In the genomic region with DNA sequence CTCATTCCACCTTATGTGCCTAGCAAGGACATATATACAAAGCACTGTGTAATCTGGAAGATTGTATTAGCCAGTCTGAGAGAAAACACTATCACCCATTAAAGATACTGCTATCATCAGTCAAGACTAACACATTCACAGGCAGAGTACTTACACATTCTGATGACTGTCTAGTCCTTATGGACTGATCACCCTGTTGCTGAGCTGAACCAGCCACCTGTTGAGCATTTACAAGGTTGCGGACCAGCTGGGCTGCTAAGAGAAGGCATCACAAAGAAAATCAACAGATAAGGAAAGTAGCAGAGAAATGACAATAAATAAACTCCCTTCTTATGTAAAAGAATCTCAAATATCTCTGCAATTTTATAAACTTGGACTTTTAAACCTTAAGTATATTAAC, we compare ENCODE assay signal across 1 cellular context.
TF ChIP-seq lines count a peak whose summit lies in the region.

No MANE protein-coding gene starts in this region.

TF ChIP-seq in K562, 482 proteins besides CTCF, POLR2A, EP300 and RAD21:
- TF ChIP-seq YBX1 (IDR thresholded peaks at IDR 0.05) (no peak), KDM1A (IDR thresholded peaks at IDR 0.05) (no peak), PURB (CRISPR knock-in tag; IDR thresholded peaks at IDR 0.05; ENCODE audit: low read depth) (no peak), ATF7 (IDR thresholded peaks at IDR 0.05) (no peak), FOXM1 (IDR thresholded peaks at IDR 0.05; ENCODE audit: low read depth) (no peak), FOXM1 (CRISPR knock-in tag; IDR thresholded peaks at IDR 0.05; ENCODE audit: low read depth) (no peak), SIN3B (IDR thresholded peaks at IDR 0.05; ENCODE audit: low read depth) (no peak), JUN (IDR thresholded peaks at IDR 0.05; ENCODE audit: borderline replicate concordance, low read depth, low read length) (no peak), JUN (CRISPR knock-in tag; IDR thresholded peaks at IDR 0.05; ENCODE audit: borderline replicate concordance) (no peak), ZNF696 (CRISPR knock-in tag; conservative IDR thresholded peaks at IDR 0.05) (no peak), ZNF24 (IDR thresholded peaks at IDR 0.05) (no peak), ESRRA (IDR thresholded peaks at IDR 0.05; ENCODE audit: borderline replicate concordance, low read depth) (no peak), MEF2A (IDR thresholded peaks at IDR 0.05; ENCODE audit: control insufficient read depth, low read depth, low read length) (no peak)
- TF ChIP-seq, protein P1, sequence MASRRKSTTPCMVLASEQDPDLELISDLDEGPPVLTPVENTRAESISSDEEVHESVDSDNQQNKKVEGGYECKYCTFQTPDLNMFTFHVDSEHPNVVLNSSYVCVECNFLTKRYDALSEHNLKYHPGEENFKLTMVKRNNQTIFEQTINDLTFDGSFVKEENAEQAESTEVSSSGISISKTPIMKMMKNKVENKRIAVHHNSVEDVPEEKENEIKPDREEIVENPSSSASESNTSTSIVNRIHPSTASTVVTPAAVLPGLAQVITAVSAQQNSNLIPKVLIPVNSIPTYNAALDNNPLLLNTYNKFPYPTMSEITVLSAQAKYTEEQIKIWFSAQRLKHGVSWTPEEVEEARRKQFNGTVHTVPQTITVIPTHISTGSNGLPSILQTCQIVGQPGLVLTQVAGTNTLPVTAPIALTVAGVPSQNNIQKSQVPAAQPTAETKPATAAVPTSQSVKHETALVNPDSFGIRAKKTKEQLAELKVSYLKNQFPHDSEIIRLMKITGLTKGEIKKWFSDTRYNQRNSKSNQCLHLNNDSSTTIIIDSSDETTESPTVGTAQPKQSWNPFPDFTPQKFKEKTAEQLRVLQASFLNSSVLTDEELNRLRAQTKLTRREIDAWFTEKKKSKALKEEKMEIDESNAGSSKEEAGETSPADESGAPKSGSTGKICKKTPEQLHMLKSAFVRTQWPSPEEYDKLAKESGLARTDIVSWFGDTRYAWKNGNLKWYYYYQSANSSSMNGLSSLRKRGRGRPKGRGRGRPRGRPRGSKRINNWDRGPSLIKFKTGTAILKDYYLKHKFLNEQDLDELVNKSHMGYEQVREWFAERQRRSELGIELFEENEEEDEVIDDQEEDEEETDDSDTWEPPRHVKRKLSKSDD (conservative IDR thresholded peaks at IDR 0.05; ENCODE audit: low read length), result no peak
- TF ChIP-seq, protein P2, sequence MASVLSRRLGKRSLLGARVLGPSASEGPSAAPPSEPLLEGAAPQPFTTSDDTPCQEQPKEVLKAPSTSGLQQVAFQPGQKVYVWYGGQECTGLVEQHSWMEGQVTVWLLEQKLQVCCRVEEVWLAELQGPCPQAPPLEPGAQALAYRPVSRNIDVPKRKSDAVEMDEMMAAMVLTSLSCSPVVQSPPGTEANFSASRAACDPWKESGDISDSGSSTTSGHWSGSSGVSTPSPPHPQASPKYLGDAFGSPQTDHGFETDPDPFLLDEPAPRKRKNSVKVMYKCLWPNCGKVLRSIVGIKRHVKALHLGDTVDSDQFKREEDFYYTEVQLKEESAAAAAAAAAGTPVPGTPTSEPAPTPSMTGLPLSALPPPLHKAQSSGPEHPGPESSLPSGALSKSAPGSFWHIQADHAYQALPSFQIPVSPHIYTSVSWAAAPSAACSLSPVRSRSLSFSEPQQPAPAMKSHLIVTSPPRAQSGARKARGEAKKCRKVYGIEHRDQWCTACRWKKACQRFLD (CRISPR knock-in tag; IDR thresholded peaks at IDR 0.05), result no peak
- TF ChIP-seq, protein P3, sequence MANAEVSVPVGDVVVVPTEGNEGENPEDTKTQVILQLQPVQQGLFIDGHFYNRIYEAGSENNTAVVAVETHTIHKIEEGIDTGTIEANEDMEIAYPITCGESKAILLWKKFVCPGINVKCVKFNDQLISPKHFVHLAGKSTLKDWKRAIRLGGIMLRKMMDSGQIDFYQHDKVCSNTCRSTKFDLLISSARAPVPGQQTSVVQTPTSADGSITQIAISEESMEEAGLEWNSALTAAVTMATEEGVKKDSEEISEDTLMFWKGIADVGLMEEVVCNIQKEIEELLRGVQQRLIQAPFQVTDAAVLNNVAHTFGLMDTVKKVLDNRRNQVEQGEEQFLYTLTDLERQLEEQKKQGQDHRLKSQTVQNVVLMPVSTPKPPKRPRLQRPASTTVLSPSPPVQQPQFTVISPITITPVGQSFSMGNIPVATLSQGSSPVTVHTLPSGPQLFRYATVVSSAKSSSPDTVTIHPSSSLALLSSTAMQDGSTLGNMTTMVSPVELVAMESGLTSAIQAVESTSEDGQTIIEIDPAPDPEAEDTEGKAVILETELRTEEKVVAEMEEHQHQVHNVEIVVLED (CRISPR knock-in tag; IDR thresholded peaks at IDR 0.05), result no peak
- TF ChIP-seq, protein P4, sequence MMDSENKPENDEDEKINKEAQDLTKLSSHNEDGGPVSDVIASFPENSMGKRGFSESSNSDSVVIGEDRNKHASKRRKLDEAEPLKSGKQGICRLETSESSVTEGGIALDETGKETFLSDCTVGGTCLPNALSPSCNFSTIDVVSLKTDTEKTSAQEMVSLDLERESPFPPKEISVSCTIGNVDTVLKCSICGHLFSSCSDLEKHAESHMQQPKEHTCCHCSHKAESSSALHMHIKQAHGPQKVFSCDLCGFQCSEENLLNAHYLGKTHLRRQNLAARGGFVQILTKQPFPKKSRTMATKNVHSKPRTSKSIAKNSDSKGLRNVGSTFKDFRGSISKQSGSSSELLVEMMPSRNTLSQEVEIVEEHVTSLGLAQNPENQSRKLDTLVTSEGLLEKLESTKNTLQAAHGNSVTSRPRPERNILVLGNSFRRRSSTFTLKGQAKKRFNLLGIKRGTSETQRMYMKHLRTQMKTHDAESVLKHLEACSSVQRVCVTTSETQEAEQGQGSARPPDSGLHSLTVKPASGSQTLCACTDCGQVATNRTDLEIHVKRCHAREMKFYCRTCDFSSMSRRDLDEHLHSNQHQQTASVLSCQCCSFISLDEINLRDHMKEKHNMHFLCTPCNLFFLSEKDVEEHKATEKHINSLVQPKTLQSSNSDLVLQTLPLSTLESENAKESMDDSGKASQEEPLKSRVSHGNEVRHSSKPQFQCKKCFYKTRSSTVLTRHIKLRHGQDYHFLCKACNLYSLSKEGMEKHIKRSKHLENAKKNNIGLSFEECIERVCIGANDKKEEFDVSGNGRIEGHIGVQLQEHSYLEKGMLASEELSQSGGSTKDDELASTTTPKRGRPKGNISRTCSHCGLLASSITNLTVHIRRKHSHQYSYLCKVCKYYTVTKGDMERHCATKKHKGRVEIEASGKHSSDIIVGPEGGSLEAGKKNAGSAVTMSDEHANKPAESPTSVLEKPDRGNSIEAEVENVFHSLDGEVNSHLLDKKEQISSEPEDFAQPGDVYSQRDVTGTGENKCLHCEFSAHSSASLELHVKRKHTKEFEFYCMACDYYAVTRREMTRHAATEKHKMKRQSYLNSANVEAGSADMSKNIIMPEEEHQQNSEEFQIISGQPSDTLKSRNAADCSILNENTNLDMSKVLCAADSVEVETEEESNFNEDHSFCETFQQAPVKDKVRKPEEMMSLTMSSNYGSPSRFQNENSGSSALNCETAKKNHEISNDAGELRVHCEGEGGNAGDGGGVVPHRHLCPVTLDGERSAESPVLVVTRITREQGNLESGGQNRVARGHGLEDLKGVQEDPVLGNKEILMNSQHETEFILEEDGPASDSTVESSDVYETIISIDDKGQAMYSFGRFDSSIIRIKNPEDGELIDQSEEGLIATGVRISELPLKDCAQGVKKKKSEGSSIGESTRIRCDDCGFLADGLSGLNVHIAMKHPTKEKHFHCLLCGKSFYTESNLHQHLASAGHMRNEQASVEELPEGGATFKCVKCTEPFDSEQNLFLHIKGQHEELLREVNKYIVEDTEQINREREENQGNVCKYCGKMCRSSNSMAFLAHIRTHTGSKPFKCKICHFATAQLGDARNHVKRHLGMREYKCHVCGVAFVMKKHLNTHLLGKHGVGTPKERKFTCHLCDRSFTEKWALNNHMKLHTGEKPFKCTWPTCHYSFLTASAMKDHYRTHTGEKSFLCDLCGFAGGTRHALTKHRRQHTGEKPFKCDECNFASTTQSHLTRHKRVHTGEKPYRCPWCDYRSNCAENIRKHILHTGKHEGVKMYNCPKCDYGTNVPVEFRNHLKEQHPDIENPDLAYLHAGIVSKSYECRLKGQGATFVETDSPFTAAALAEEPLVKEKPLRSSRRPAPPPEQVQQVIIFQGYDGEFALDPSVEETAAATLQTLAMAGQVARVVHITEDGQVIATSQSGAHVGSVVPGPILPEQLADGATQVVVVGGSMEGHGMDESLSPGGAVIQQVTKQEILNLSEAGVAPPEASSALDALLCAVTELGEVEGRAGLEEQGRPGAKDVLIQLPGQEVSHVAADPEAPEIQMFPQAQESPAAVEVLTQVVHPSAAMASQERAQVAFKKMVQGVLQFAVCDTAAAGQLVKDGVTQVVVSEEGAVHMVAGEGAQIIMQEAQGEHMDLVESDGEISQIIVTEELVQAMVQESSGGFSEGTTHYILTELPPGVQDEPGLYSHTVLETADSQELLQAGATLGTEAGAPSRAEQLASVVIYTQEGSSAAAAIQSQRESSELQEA (IDR thresholded peaks at IDR 0.05; ENCODE audit: low read depth), result no peak
- TF ChIP-seq, protein P5, sequence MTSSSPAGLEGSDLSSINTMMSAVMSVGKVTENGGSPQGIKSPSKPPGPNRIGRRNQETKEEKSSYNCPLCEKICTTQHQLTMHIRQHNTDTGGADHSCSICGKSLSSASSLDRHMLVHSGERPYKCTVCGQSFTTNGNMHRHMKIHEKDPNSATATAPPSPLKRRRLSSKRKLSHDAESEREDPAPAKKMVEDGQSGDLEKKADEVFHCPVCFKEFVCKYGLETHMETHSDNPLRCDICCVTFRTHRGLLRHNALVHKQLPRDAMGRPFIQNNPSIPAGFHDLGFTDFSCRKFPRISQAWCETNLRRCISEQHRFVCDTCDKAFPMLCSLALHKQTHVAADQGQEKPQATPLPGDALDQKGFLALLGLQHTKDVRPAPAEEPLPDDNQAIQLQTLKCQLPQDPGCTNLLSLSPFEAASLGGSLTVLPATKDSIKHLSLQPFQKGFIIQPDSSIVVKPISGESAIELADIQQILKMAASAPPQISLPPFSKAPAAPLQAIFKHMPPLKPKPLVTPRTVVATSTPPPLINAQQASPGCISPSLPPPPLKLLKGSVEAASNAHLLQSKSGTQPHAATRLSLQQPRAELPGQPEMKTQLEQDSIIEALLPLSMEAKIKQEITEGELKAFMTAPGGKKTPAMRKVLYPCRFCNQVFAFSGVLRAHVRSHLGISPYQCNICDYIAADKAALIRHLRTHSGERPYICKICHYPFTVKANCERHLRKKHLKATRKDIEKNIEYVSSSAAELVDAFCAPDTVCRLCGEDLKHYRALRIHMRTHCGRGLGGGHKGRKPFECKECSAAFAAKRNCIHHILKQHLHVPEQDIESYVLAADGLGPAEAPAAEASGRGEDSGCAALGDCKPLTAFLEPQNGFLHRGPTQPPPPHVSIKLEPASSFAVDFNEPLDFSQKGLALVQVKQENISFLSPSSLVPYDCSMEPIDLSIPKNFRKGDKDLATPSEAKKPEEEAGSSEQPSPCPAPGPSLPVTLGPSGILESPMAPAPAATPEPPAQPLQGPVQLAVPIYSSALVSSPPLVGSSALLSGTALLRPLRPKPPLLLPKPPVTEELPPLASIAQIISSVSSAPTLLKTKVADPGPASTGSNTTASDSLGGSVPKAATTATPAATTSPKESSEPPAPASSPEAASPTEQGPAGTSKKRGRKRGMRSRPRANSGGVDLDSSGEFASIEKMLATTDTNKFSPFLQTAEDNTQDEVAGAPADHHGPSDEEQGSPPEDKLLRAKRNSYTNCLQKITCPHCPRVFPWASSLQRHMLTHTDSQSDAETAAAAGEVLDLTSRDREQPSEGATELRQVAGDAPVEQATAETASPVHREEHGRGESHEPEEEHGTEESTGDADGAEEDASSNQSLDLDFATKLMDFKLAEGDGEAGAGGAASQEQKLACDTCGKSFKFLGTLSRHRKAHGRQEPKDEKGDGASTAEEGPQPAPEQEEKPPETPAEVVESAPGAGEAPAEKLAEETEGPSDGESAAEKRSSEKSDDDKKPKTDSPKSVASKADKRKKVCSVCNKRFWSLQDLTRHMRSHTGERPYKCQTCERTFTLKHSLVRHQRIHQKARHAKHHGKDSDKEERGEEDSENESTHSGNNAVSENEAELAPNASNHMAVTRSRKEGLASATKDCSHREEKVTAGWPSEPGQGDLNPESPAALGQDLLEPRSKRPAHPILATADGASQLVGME (CRISPR knock-in tag; IDR thresholded peaks at IDR 0.05), result no peak
